ENCODE assay signal across 15 cellular contexts in the genomic region with DNA sequence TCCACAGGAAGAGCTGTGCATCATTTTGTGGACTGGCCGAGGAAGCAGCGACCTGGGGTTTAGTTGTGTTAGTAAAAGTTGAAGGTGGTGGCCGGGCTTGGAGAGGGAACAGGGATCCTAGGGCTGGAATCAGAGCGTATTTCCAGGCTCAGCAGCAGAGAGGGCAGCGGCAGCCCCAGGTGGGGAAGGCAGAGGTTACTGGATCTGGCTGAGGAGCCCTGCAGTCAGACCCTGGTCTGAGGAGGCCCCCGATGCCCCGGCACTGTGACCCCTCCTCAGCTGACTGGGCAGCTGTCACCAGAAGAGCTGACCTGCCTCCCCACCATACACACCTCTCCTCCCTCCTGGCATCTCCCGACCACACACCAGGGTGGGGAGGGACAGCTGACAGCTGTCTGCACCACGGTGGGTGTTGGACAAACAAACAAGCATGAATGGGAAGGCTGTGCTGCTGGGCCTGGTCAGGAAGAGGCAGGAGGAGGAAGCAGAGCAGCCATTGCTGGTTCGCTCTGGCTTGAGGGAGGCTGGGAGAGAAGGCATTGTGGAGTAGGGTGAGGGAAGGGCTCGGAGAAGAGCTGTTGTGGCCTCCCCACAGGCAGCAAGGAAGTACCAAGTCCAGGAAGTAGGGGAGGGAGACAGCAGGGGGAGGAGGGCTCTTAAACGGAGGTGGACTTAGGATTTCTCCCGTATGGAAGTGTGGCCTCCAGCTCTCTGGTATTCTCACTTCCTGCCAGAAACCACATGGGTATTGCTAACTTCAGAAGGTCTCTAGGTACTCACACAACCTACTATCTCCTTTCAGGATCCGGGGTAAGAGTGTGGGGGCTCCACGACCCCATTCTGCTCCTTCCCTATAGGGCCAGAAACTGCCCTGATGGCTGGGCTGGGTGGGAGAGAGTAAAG. TPM values are rescaled to one million over a fixed set of nuclear protein-coding genes. Genes with fewer than 3 reads are reported as not detected.
DNase-seq lines count a peak whose midpoint lies in the region; ATAC-seq lines count a peak whose summit lies in the region.
"Had no signal": no experiment of that assay in that cellular context is flagged by ENCODE, and none has a peak within 500 bp of the region (broad histone marks: within the 10 kb centered on the region; RNA-seq: fewer than 3 reads in every experiment).

No MANE protein-coding gene starts in this region.

- H3K4me3 ChIP-seq in BLaER1 treated with 17β-estradiol and CSF1 and Interleukin-3, amounts not matched to agents 10 nM and 100 nM = no peak overlapping the region
- no peak overlapping the region for H3K4me3 ChIP-seq in neuronal stem cell (ENCODE audit: low read length in 2 of 2)
- H3K4me3 ChIP-seq: colonic mucosa, MG63, thyroid gland had no signal

- H3K4me2 ChIP-seq in BLaER1 treated with 17β-estradiol and CSF1 and Interleukin-3, amounts not matched to agents 10 nM and 100 nM = peak overlapping the region; percentile 37 to 68 (median 57)
- no peak overlapping the region for H3K4me2 ChIP-seq in neuronal stem cell (ENCODE audit: insufficient read depth, low read length, poor library complexity, severe bottlenecking)

- H3K27ac Mint-ChIP-seq in dendritic cell treated with granulocyte-macrophage colony-stimulating factor and Interleukin-4, amounts not matched to agents 40 ng/mL and 50 ng/mL, for 4 days = peak overlapping the region; percentile 55

- WGBS in neuronal stem cell (ENCODE audit: extremely low coverage in 2 of 2, insufficient read length in 2 of 2, insufficient replicate concordance in 1 of 2), 2 donors = no CpG with 5 or more reads among the region's 15 CpGs

- H3K4me1 ChIP-seq in BLaER1 treated with 17β-estradiol and CSF1 and Interleukin-3, amounts not matched to agents 10 nM and 100 nM = peaks cover 11 to 25% (median 15%) of the 10 kb centered on the region in 10 experiments
- peaks cover 31% of the 10 kb centered on the region in 2 donors for H3K4me1 ChIP-seq in neuronal stem cell (ENCODE audit: control insufficient read depth in 2 of 2, insufficient read depth in 1 of 2, low read depth in 1 of 2, low read length in 2 of 2)
- H3K4me1 ChIP-seq: colonic mucosa had no signal

- H4K8ac ChIP-seq in neuronal stem cell (ENCODE audit: low read depth, low read length) = no peak overlapping the region

- no peak overlapping the region for H2BK12ac ChIP-seq in neuronal stem cell (ENCODE audit: low read length)

- H2BK15ac ChIP-seq in neuronal stem cell (ENCODE audit: low read length) = peak overlapping the region; percentile 19

- no peaks in the 10 kb centered on the region for H3K27me3 ChIP-seq in BLaER1 treated with 17β-estradiol and CSF1 and Interleukin-3, amounts not matched to agents 10 nM and 100 nM
- H3K27me3 ChIP-seq in neuronal stem cell (ENCODE audit: control insufficient read depth in 3 of 3, insufficient read depth in 3 of 3, low read depth in 1 of 3, low read length in 3 of 3) = no peaks in the 10 kb centered on the region
- H3K27me3 ChIP-seq: colonic mucosa, MG63, thyroid gland had no signal

- H2AFZ ChIP-seq in neuronal stem cell (ENCODE audit: low read length) = no peak overlapping the region

- DNase-seq in Kasumi-1 (lab: John Stamatoyannopoulos, UW) (peak; percentile 42 to 43), neuronal stem cell (ENCODE audit: low spot score) (no peak), HK-2 (ENCODE audit: unreplicated experiment) (no peak), dedifferentiated amniotic fluid mesenchymal stem cell (ENCODE audit: extremely low spot score) (no peak), AG08396 (ENCODE audit: low spot score) (no peak)
- DNase-seq: activated CD4-positive, alpha-beta T cell treated with anti-CD3 and anti-CD28 coated beads for 48 hours; activated gamma-delta T cell treated with Interleukin-2 at 50 U/mL for 16 hours; colonic mucosa; MG63; NK-92 treated with Interleukin-12 subunit alpha and Interleukin-12 subunit beta, amount 100 ng/mL, for 24 hours; SW 1271 had no signal

- H4K20me1 ChIP-seq in BLaER1 treated with 17β-estradiol and CSF1 and Interleukin-3, amounts not matched to agents 10 nM and 100 nM = no peaks in the 10 kb centered on the region; a peak in 1 of 22 replicates

- H3K23ac ChIP-seq in neuronal stem cell (ENCODE audit: low read depth, low read length, poor library complexity) = peak overlapping the region; percentile 16

- H3K4me1 Mint-ChIP-seq in dendritic cell treated with granulocyte-macrophage colony-stimulating factor and Interleukin-4, amounts not matched to agents 40 ng/mL and 50 ng/mL, for 4 days (ENCODE audit: low read depth) = peaks cover 22% of the 10 kb centered on the region

- H4K91ac ChIP-seq in neuronal stem cell (ENCODE audit: low read depth, low read length, poor library complexity) = peak overlapping the region; percentile 33

- H3K9ac ChIP-seq in BLaER1 treated with 17β-estradiol and CSF1 and Interleukin-3, amounts not matched to agents 10 nM and 100 nM = no peak overlapping the region
- H3K9ac ChIP-seq in neuronal stem cell (ENCODE audit: low read depth, low read length, poor library complexity) = no peak overlapping the region

- peaks cover 8% of the 10 kb centered on the region for H3K27me3 Mint-ChIP-seq in dendritic cell treated with granulocyte-macrophage colony-stimulating factor and Interleukin-4, amounts not matched to agents 40 ng/mL and 50 ng/mL, for 4 days

- no peaks in the 10 kb centered on the region for H3K36me3 Mint-ChIP-seq in dendritic cell treated with granulocyte-macrophage colony-stimulating factor and Interleukin-4, amounts not matched to agents 40 ng/mL and 50 ng/mL, for 4 days (ENCODE audit: low read depth)

- H3K27ac ChIP-seq in BLaER1 treated with 17β-estradiol and CSF1 and Interleukin-3, amounts not matched to agents 10 nM and 100 nM = peak overlapping the region in 7 of 11 experiments; percentile 37 to 53 (median 49); a peak in 14 of 22 replicates
- H3K27ac ChIP-seq in neuronal stem cell (replicated peaks; ENCODE audit: low read length) = peak overlapping the region; percentile 4
- H3K27ac ChIP-seq: colonic mucosa, thyroid gland had no signal

- H3K4me3 Mint-ChIP-seq in dendritic cell treated with granulocyte-macrophage colony-stimulating factor and Interleukin-4, amounts not matched to agents 40 ng/mL and 50 ng/mL, for 4 days = no peak overlapping the region

- H3K9me3 Mint-ChIP-seq in dendritic cell treated with granulocyte-macrophage colony-stimulating factor and Interleukin-4, amounts not matched to agents 40 ng/mL and 50 ng/mL, for 4 days = no peaks in the 10 kb centered on the region

- peak overlapping the region; percentile 27 for H2BK120ac ChIP-seq in neuronal stem cell (ENCODE audit: low read depth, low read length)

- intact Hi-C loops in dendritic cell treated with granulocyte-macrophage colony-stimulating factor and Interleukin-4, amounts not matched to agents 40 ng/mL and 50 ng/mL, for 4 days (cut with micrococcal nuclease) = no loop called here

- no peak overlapping the region for H3K4ac ChIP-seq in neuronal stem cell (ENCODE audit: low read length)

- H3K14ac ChIP-seq in neuronal stem cell (ENCODE audit: low read length) = no peak overlapping the region

- H3K36me3 ChIP-seq in BLaER1 treated with 17β-estradiol and CSF1 and Interleukin-3, amounts not matched to agents 10 nM and 100 nM = peaks cover 0 to 94% (median 48%) of the 10 kb centered on the region in 11 experiments; a peak in 14 of 22 replicates
- H3K36me3 ChIP-seq in neuronal stem cell (replicated peaks in 1 of 2; ENCODE audit: control insufficient read depth in 2 of 2, insufficient read depth in 2 of 2, low read length in 2 of 2) = peaks cover 8 to 27% of the 10 kb centered on the region in 2 donors
- H3K36me3 ChIP-seq: colonic mucosa, thyroid gland had no signal

- peak overlapping the region; percentile 30 for H2AK5ac ChIP-seq in neuronal stem cell (ENCODE audit: low read depth, low read length)

- H3K79me1 ChIP-seq in neuronal stem cell (ENCODE audit: low read depth, low read length) = peaks cover 2% of the 10 kb centered on the region

- H2BK5ac ChIP-seq in neuronal stem cell (ENCODE audit: low read length) = peak overlapping the region; percentile 91

- peak overlapping the region; percentile 88 for H3K18ac ChIP-seq in neuronal stem cell (ENCODE audit: low read length)

- ATAC-seq in GM21390 (IDR thresholded peaks at IDR 0.05; ENCODE audit: unreplicated experiment) = no peak

- no peaks in the 10 kb centered on the region for H3K9me3 ChIP-seq in BLaER1 treated with 17β-estradiol and CSF1 and Interleukin-3, amounts not matched to agents 10 nM and 100 nM (replicated peaks in 1 of 11)
- H3K9me3 ChIP-seq in neuronal stem cell (replicated peaks in 1 of 2; ENCODE audit: control insufficient read depth in 2 of 2, insufficient read depth in 1 of 2, low read depth in 1 of 2, low read length in 2 of 2) = no peaks in the 10 kb centered on the region
- H3K9me3 ChIP-seq: colonic mucosa, MG63, thyroid gland had no signal

RNA-seq across cellular contexts. Expression of gene HACD2, which starts 49.5 kb away (rescaled TPM):
- 15.9 TPM for polyA plus RNA-seq in neuronal stem cell (2013, experiment 1 of 2)
- polyA plus RNA-seq in neuronal stem cell (2013, experiment 2 of 2) = 15.7 TPM

Comparison
In these comparisons a context has a peak if more than half of its experiments do, and no peak if none do; other contexts are left out.
1. DNase-seq: peak in Kasumi-1 (2 of 2); none in neuronal stem cell (single experiment), HK-2 (single experiment), dedifferentiated amniotic fluid mesenchymal stem cell (single experiment) and AG08396 (single experiment).